In genomic region chr7:96952974-96953391, GRCh38 we compare ENCODE assay signal across 20 cellular contexts. TPM values are rescaled to one million over a fixed set of nuclear protein-coding genes. Genes with fewer than 3 reads are reported as not detected.
DNase-seq lines count a peak whose midpoint lies in the region; ATAC-seq, FAIRE-seq and TF ChIP-seq lines count a peak whose summit lies in the region.
"Had no signal": no experiment of that assay in that cellular context is flagged by ENCODE, and none has a peak within 500 bp of the region (broad histone marks: within the 10 kb centered on the region; RNA-seq: fewer than 3 reads in every experiment).

No MANE protein-coding gene starts in this region.

- H3K36me3 Mint-ChIP-seq in chondrocyte (ENCODE audit: low read depth): no peaks in the 10 kb centered on the region
- no peaks in the 10 kb centered on the region for H3K36me3 Mint-ChIP-seq in osteocyte (ENCODE audit: unreplicated experiment)
- H3K36me3 Mint-ChIP-seq: activated naive CD4-positive, alpha-beta T cell treated with anti-CD3 and anti-CD28 coated beads, Interleukin-2, amount 10 ng/mL, durations not matched to agents 7 days and 5 days; CD4-positive, CD25-positive, alpha-beta regulatory T cell; naive B cell; WTC11 had no signal

- no peaks in the 10 kb centered on the region for H3K27me3 Mint-ChIP-seq in chondrocyte (ENCODE audit: low read depth)
- no peaks in the 10 kb centered on the region for H3K27me3 Mint-ChIP-seq in osteocyte (ENCODE audit: unreplicated experiment)
- H3K27me3 Mint-ChIP-seq: activated naive CD4-positive, alpha-beta T cell treated with anti-CD3 and anti-CD28 coated beads, Interleukin-2, amount 10 ng/mL, durations not matched to agents 7 days and 5 days had no signal

- H3K9me3 Mint-ChIP-seq in chondrocyte (ENCODE audit: low read depth) (no peaks in the 10 kb centered on the region), osteocyte (ENCODE audit: unreplicated experiment) (peaks cover 4% of the 10 kb centered on the region)
- H3K9me3 Mint-ChIP-seq: activated naive CD4-positive, alpha-beta T cell treated with anti-CD3 and anti-CD28 coated beads, Interleukin-2, amount 10 ng/mL, durations not matched to agents 7 days and 5 days; central memory CD8-positive, alpha-beta T cell; WTC11 had no signal

- H3K4me3 Mint-ChIP-seq in chondrocyte (ENCODE audit: unreplicated experiment) (no peak overlapping the region), osteocyte (ENCODE audit: unreplicated experiment) (no peak overlapping the region)
- H3K4me3 Mint-ChIP-seq: activated naive CD4-positive, alpha-beta T cell treated with anti-CD3 and anti-CD28 coated beads, Interleukin-2, amount 10 ng/mL, durations not matched to agents 7 days and 5 days; CD4-positive, CD25-positive, alpha-beta regulatory T cell; central memory CD8-positive, alpha-beta T cell; naive B cell; WTC11 had no signal

- no peaks in the 10 kb centered on the region for H3K36me3 ChIP-seq in MG63
- H3K36me3 ChIP-seq: thoracic aorta had no signal

- no peaks in the 10 kb centered on the region for H3K27me3 ChIP-seq in MG63

- ATAC-seq in HG03565 (IDR thresholded peaks at IDR 0.05; ENCODE audit: unreplicated experiment): no peak
- ATAC-seq: left ventricle myocardium superior, WTC11 had no signal

- no peaks in the 10 kb centered on the region for H3K9me3 ChIP-seq in MG63
- H3K9me3 ChIP-seq: thoracic aorta had no signal

- FAIRE-seq in HTR-8/SVneo (lab: Jason Lieb, UNC): no peak
- FAIRE-seq: GM19239 had no signal

- H3K4me3 ChIP-seq in MG63: no peak overlapping the region
- H3K4me3 ChIP-seq: thoracic aorta had no signal

- TF ChIP-seq CTCF in chondrocyte (IDR thresholded peaks at IDR 0.05) (no peak), osteocyte (IDR thresholded peaks at IDR 0.05) (no peak)

- H3K27ac Mint-ChIP-seq in chondrocyte (ENCODE audit: unreplicated experiment) (no peak overlapping the region), osteocyte (ENCODE audit: unreplicated experiment) (peak overlapping the region; percentile 6)
- H3K27ac Mint-ChIP-seq: activated naive CD4-positive, alpha-beta T cell treated with anti-CD3 and anti-CD28 coated beads, Interleukin-2, amount 10 ng/mL, durations not matched to agents 7 days and 5 days; CD4-positive, CD25-positive, alpha-beta regulatory T cell; naive B cell; WTC11 had no signal

- peaks cover 31% of the 10 kb centered on the region for H3K4me1 Mint-ChIP-seq in chondrocyte (ENCODE audit: low read depth)
- peaks cover 39% of the 10 kb centered on the region for H3K4me1 Mint-ChIP-seq in osteocyte (ENCODE audit: unreplicated experiment)
- H3K4me1 Mint-ChIP-seq: activated naive CD4-positive, alpha-beta T cell treated with anti-CD3 and anti-CD28 coated beads, Interleukin-2, amount 10 ng/mL, durations not matched to agents 7 days and 5 days; CD4-positive, CD25-positive, alpha-beta regulatory T cell; central memory CD8-positive, alpha-beta T cell; naive B cell; WTC11 had no signal

- DNase-seq in EL (peak; percentile 58), MG63 (peak; percentile 29), chondrocyte (ENCODE audit: low spot score) (peak; percentile 72), osteocyte (ENCODE audit: extremely low spot score, unreplicated experiment) (no peak), HTR-8/SVneo (ENCODE audit: insufficient read length, low spot score) (no peak), substantia nigra (lab: John Stamatoyannopoulos, UW) (no peak)
- DNase-seq in activated effector memory CD4-positive, alpha-beta T cell treated with anti-CD3 and anti-CD28 coated beads, Interleukin-2, amount 50 U/mL, for 16 hours: no peak
- DNase-seq: activated CD8-positive, alpha-beta memory T cell treated with anti-CD3 and anti-CD28 coated beads, Interleukin-2, amount 50 U/mL, for 4 hours; activated naive CD4-positive, alpha-beta T cell treated with anti-CD3 and anti-CD28 coated beads, Interleukin-2, amount 10 ng/mL, durations not matched to agents 7 days and 5 days; CD4-positive, CD25-positive, alpha-beta regulatory T cell; left ventricle myocardium superior; naive B cell; NCI-H1417 treated with DMSO at 0.1 percent for 48 hours; NCI-H345; SW 1271 had no signal

- no peak overlapping the region for H3K27ac ChIP-seq in substantia nigra (ENCODE audit: low read depth, low read length, poor library complexity, severe bottlenecking)
- H3K27ac ChIP-seq: thoracic aorta had no signal

RNA-seq across cellular contexts. Expression of gene DLX6, which starts 52.4 kb away (rescaled TPM):
- not detected in 2 replicates for total RNA-seq in MG63 (2014; rRNA removed; shearing (Covaris generic); ENCODE audit: low replicate concordance)
- 2.7 TPM in 1 of 3 replicates, not detected in the others for total RNA-seq in chondrocyte
- 0.94 and 1.5 TPM in 2 replicates for total RNA-seq in osteocyte
- total RNA-seq: CD4-positive, CD25-positive, alpha-beta regulatory T cell; left ventricle myocardium superior; thoracic aorta had no signal

Comparison
In these comparisons a context has a peak if more than half of its experiments do, and no peak if none do; other contexts are left out.
1. DNase-seq: peak in EL (single experiment), MG63 (single experiment) and chondrocyte (single experiment); none in osteocyte (single experiment), HTR-8/SVneo (single experiment), substantia nigra (0 of 49) and activated effector memory CD4-positive, alpha-beta T cell treated with anti-CD3 and anti-CD28 coated beads, Interleukin-2, amount 50 U/mL, for 16 hours (single experiment).